In the genomic region with DNA sequence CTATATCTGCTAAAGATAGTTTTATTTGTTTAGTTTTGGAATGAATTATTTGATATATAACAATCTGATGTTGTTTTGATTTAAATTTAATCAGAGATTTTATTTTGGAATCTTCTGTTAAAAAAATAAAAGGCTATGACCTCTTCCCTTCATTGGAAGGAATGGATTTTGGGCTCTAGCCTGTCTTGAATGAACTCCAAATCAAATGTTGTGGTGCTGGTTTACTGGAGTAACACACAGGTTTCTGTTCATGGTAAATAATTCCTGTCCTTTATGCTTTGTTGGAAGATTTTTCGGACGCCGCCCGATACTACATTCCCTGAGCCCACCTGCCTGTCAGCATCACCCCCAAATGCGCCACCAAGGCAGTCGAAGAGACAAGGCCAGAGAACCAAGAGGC, we compare ENCODE assay signal across 17 cellular contexts.
"Had no signal": no experiment of that assay in that cellular context is flagged by ENCODE, and none has a peak within 500 bp of the region (broad histone marks: within the 10 kb centered on the region; RNA-seq: fewer than 3 reads in every experiment).

No MANE protein-coding gene starts in this region.

- H3K4me3 ChIP-seq: prostate gland, sigmoid colon, transverse colon had no signal

- H3K27me3 Mint-ChIP-seq: activated CD4-positive, alpha-beta T cell treated with anti-CD3 and anti-CD28 coated beads, Interleukin-2, amount 10 ng/mL, durations not matched to agents 7 days and 5 days; activated naive CD8-positive, alpha-beta T cell; central memory CD8-positive, alpha-beta T cell; naive thymus-derived CD4-positive, alpha-beta T cell had no signal

- H3K27me3 ChIP-seq: brain microvascular endothelial cell, neutrophil, sigmoid colon, transverse colon had no signal

- ATAC-seq: naive thymus-derived CD4-positive, alpha-beta T cell; stimulated activated effector memory CD8-positive, alpha-beta T cell treated with anti-CD3 and anti-CD28 coated beads, Interleukin-12 subunit alpha, Interleukin-12 subunit beta, amount 100 ng/mL, for 72 hours had no signal

- H3K9me3 ChIP-seq: neutrophil, prostate gland, sigmoid colon, transverse colon had no signal

- H3K27ac ChIP-seq: brain microvascular endothelial cell, neutrophil, prostate gland, sigmoid colon, transverse colon had no signal

- H3K36me3 ChIP-seq: neutrophil, prostate gland, transverse colon had no signal

- H3K4me1 Mint-ChIP-seq: activated CD4-positive, alpha-beta T cell treated with anti-CD3 and anti-CD28 coated beads, Interleukin-2, amount 10 ng/mL, durations not matched to agents 7 days and 5 days; central memory CD8-positive, alpha-beta T cell; immature natural killer cell; stimulated activated effector memory CD8-positive, alpha-beta T cell treated with anti-CD3 and anti-CD28 coated beads, Interleukin-12 subunit alpha, Interleukin-12 subunit beta, amount 100 ng/mL, for 72 hours had no signal

- H3K27ac Mint-ChIP-seq: activated CD4-positive, alpha-beta T cell treated with anti-CD3 and anti-CD28 coated beads, Interleukin-2, amount 10 ng/mL, durations not matched to agents 7 days and 5 days; activated naive CD8-positive, alpha-beta T cell; immature natural killer cell; stimulated activated effector memory CD8-positive, alpha-beta T cell treated with anti-CD3 and anti-CD28 coated beads, Interleukin-12 subunit alpha, Interleukin-12 subunit beta, amount 100 ng/mL, for 72 hours had no signal

- DNase-seq: activated CD4-positive, alpha-beta T cell treated with anti-CD3 and anti-CD28 coated beads, Interleukin-2, amount 10 ng/mL, durations not matched to agents 7 days and 5 days; activated CD8-positive, alpha-beta memory T cell treated with anti-CD3 and anti-CD28 coated beads, Interleukin-2, amount 50 U/mL, for 48 hours; activated gamma-delta T cell treated with Interleukin-2 at 50 U/mL for 16 hours; brain microvascular endothelial cell; cortex of kidney; effector memory CD4-positive, alpha-beta T cell; foreskin melanocyte; head of caudate nucleus; immature natural killer cell; naive thymus-derived CD4-positive, alpha-beta T cell; sigmoid colon; transverse colon had no signal

- H3K36me3 Mint-ChIP-seq: stimulated activated effector memory CD8-positive, alpha-beta T cell treated with anti-CD3 and anti-CD28 coated beads, Interleukin-12 subunit alpha, Interleukin-12 subunit beta, amount 100 ng/mL, for 72 hours had no signal

- H3K9me3 Mint-ChIP-seq: activated CD4-positive, alpha-beta T cell treated with anti-CD3 and anti-CD28 coated beads, Interleukin-2, amount 10 ng/mL, durations not matched to agents 7 days and 5 days; immature natural killer cell had no signal

- H3K4me3 Mint-ChIP-seq: activated CD4-positive, alpha-beta T cell treated with anti-CD3 and anti-CD28 coated beads, Interleukin-2, amount 10 ng/mL, durations not matched to agents 7 days and 5 days; activated naive CD8-positive, alpha-beta T cell; central memory CD8-positive, alpha-beta T cell; immature natural killer cell; naive thymus-derived CD4-positive, alpha-beta T cell; stimulated activated effector memory CD8-positive, alpha-beta T cell treated with anti-CD3 and anti-CD28 coated beads, Interleukin-12 subunit alpha, Interleukin-12 subunit beta, amount 100 ng/mL, for 72 hours had no signal
